ENCODE assay signal across 8 cellular contexts in genomic region chr20:18466574-18466893, GRCh38. TPM values are rescaled to one million over a fixed set of nuclear protein-coding genes. Genes with fewer than 3 reads are reported as not detected.
DNase-seq lines count a peak whose midpoint lies in the region; ATAC-seq and TF ChIP-seq lines count a peak whose summit lies in the region.

No MANE protein-coding gene starts in this region.

- TF ChIP-seq CTCF in MM.1S (IDR thresholded peaks at IDR 0.05; ENCODE audit: low read length): no peak

- H3K27ac ChIP-seq in CD8-positive, alpha-beta memory T cell (ENCODE audit: low read depth, low read length): peak overlapping the region; percentile 79
- no peak overlapping the region for H3K27ac ChIP-seq in MM.1S (ENCODE audit: low read length)
- peak overlapping the region; percentile 77 for H3K27ac ChIP-seq in naive thymus-derived CD4-positive, alpha-beta T cell (ENCODE audit: low read depth, low read length)

- H3K4me2 ChIP-seq in MM.1S (ENCODE audit: low read depth, low read length): peak overlapping the region; percentile 90

- no peaks in the 10 kb centered on the region for H3K9me2 ChIP-seq in MM.1S (replicated peaks; ENCODE audit: insufficient read depth, low read length)

- intact Hi-C loops in naive thymus-derived CD4-positive, alpha-beta T cell (cut with micrococcal nuclease): loop anchor here (2.0 to 10.0 kb wide), 4 partner anchors 54 to 1732 kb away; partner anchors contain the start of genes KAT14 (in 1 of the 2), PET117 (in 1 of the 2) and SNRPB2 (in 1 of the 2)

- H3K4me1 Mint-ChIP-seq in CD8-positive, alpha-beta memory T cell: peaks cover 28 to 46% (median 38%) of the 10 kb centered on the region in 3 donors
- peaks cover 20 to 24% of the 10 kb centered on the region in 2 donors for H3K4me1 Mint-ChIP-seq in effector memory CD8-positive, alpha-beta T cell (ENCODE audit: low read depth in 2 of 2)
- H3K4me1 Mint-ChIP-seq in naive thymus-derived CD4-positive, alpha-beta T cell: peaks cover 25 to 44% (median 37%) of the 10 kb centered on the region in 7 donors

- H3K27me3 ChIP-seq in CD8-positive, alpha-beta memory T cell (ENCODE audit: insufficient read depth, low read length, poor library complexity, severe bottlenecking): no peaks in the 10 kb centered on the region
- no peaks in the 10 kb centered on the region for H3K27me3 ChIP-seq in MM.1S (replicated peaks; ENCODE audit: insufficient read depth, low read length)
- no peaks in the 10 kb centered on the region for H3K27me3 ChIP-seq in naive thymus-derived CD4-positive, alpha-beta T cell (ENCODE audit: control insufficient read depth in 2 of 2, insufficient read depth in 2 of 2, low read length in 2 of 2)

- H3K79me2 ChIP-seq in MM.1S (ENCODE audit: low read length): peaks cover 26% of the 10 kb centered on the region

- H2AFZ ChIP-seq in MM.1S (ENCODE audit: low read length): peak overlapping the region; percentile 97

- DNase-seq in CD8-positive, alpha-beta memory T cell: no peak
- peak; percentile 9 for DNase-seq in MM.1S
- no peak for DNase-seq in effector memory CD8-positive, alpha-beta T cell
- DNase-seq in naive thymus-derived CD4-positive, alpha-beta T cell: no peak
- no peak for DNase-seq in D341Med (ENCODE audit: low spot score)
- no peak for DNase-seq in cortex of kidney (lab: John Stamatoyannopoulos, UW)
- no peak for DNase-seq in activated CD4-positive, alpha-beta T cell treated with anti-CD3 and anti-CD28 coated beads for 1 hour

- H3K9ac ChIP-seq in MM.1S (ENCODE audit: low read length): peak overlapping the region; percentile 79; the same call in 1 of the 2 replicates

- peaks cover 0 to 33% (median 0%) of the 10 kb centered on the region in 3 donors for H3K36me3 Mint-ChIP-seq in CD8-positive, alpha-beta memory T cell
- peaks cover 19% of the 10 kb centered on the region for H3K36me3 Mint-ChIP-seq in effector memory CD8-positive, alpha-beta T cell (ENCODE audit: insufficient read depth)
- peaks cover 0 to 12% (median 0%) of the 10 kb centered on the region in 5 donors for H3K36me3 Mint-ChIP-seq in naive thymus-derived CD4-positive, alpha-beta T cell

- H3K9me3 Mint-ChIP-seq in CD8-positive, alpha-beta memory T cell: no peaks in the 10 kb centered on the region
- no peaks in the 10 kb centered on the region for H3K9me3 Mint-ChIP-seq in effector memory CD8-positive, alpha-beta T cell
- H3K9me3 Mint-ChIP-seq in naive thymus-derived CD4-positive, alpha-beta T cell: no peaks in the 10 kb centered on the region

- CTCF ChIA-PET in CD8-positive, alpha-beta memory T cell (lab: Charles Lee): interaction anchor here (1.0 to 1.8 kb wide), 2 partner anchors 9 to 42 kb away, joined by 3 to 9 read pairs; partner anchors contain the start of gene SEC23B
- CTCF ChIA-PET in naive thymus-derived CD4-positive, alpha-beta T cell (lab: Charles Lee): interaction anchor here (1.2 to 1.7 kb wide), 2 partner anchors 31 to 40 kb away, joined by 5 to 9 read pairs; partner anchors contain the start of gene RBBP9

- H3K4me1 ChIP-seq in CD8-positive, alpha-beta memory T cell (ENCODE audit: insufficient read depth, low read length): peaks cover 11% of the 10 kb centered on the region
- H3K4me1 ChIP-seq in MM.1S (ENCODE audit: low read length): peaks cover 3% of the 10 kb centered on the region; the same call in 1 of the 2 replicates
- peaks cover 7 to 14% of the 10 kb centered on the region in 2 donors for H3K4me1 ChIP-seq in naive thymus-derived CD4-positive, alpha-beta T cell (ENCODE audit: control insufficient read depth in 2 of 2, insufficient read depth in 2 of 2, low read length in 2 of 2)

- no peaks in the 10 kb centered on the region for H4K20me1 ChIP-seq in MM.1S (ENCODE audit: insufficient read depth, low read length)

- no peaks in the 10 kb centered on the region for H3K9me3 ChIP-seq in CD8-positive, alpha-beta memory T cell (ENCODE audit: low read length)
- H3K9me3 ChIP-seq in MM.1S (replicated peaks; ENCODE audit: insufficient read depth, low read length): no peaks in the 10 kb centered on the region
- H3K9me3 ChIP-seq in naive thymus-derived CD4-positive, alpha-beta T cell (ENCODE audit: control insufficient read depth in 2 of 3, low read length in 3 of 3): no peaks in the 10 kb centered on the region

- no peaks in the 10 kb centered on the region for H3F3A ChIP-seq in MM.1S (ENCODE audit: insufficient read depth, low read length)

- H3K36me3 ChIP-seq in CD8-positive, alpha-beta memory T cell (ENCODE audit: insufficient read depth, low read length): peaks cover 8% of the 10 kb centered on the region
- no peaks in the 10 kb centered on the region for H3K36me3 ChIP-seq in MM.1S (replicated peaks; ENCODE audit: insufficient read depth, low read length)
- peaks cover 0 to 7% (median 0%) of the 10 kb centered on the region in 3 experiments for H3K36me3 ChIP-seq in naive thymus-derived CD4-positive, alpha-beta T cell (ENCODE audit: control insufficient read depth in 2 of 3, insufficient read depth in 3 of 3, low read length in 3 of 3)

- H3K27ac Mint-ChIP-seq in CD8-positive, alpha-beta memory T cell: peak overlapping the region; percentile 95 to 98 (median 98)
- peak overlapping the region; percentile 99 for H3K27ac Mint-ChIP-seq in effector memory CD8-positive, alpha-beta T cell
- H3K27ac Mint-ChIP-seq in naive thymus-derived CD4-positive, alpha-beta T cell: peak overlapping the region; percentile 93 to 99 (median 98)

- H3K4me3 Mint-ChIP-seq in CD8-positive, alpha-beta memory T cell: peak overlapping the region; percentile 87 to 97 (median 96)
- H3K4me3 Mint-ChIP-seq in effector memory CD8-positive, alpha-beta T cell: peak overlapping the region; percentile 90 to 97
- H3K4me3 Mint-ChIP-seq in naive thymus-derived CD4-positive, alpha-beta T cell: peak overlapping the region; percentile 89 to 99 (median 97)

- POLR2A ChIA-PET in CD8-positive, alpha-beta memory T cell (lab: Charles Lee): interaction anchor here (0.7 to 2.9 kb wide), 5 partner anchors 31 to 328 kb away, joined by 3 to 53 read pairs (median 9); partner anchors contain the start of genes RBBP9, SEC23B and ZNF133
- POLR2A ChIA-PET in naive thymus-derived CD4-positive, alpha-beta T cell (lab: Charles Lee): interaction anchor here (1.0 to 4.7 kb wide), 9 partner anchors 11 to 499 kb away, joined by 3 to 79 read pairs (median 5); partner anchors contain the start of genes MGME1, RBBP9, SEC23B and SNX5

- peak; percentile 36 for ATAC-seq in GM21528 (IDR thresholded peaks at IDR 0.05; ENCODE audit: low FRiP score, unreplicated experiment)
- peak; percentile 19 for ATAC-seq in effector memory CD8-positive, alpha-beta T cell (replicated peaks)
- ATAC-seq in naive thymus-derived CD4-positive, alpha-beta T cell: peak; percentile 15

- peak overlapping the region; percentile 91 for H3K4me3 ChIP-seq in CD8-positive, alpha-beta memory T cell (ENCODE audit: low read length)
- H3K4me3 ChIP-seq in MM.1S (ENCODE audit: low read length): peak overlapping the region; percentile 92
- H3K4me3 ChIP-seq in naive thymus-derived CD4-positive, alpha-beta T cell (ENCODE audit: low read length): peak overlapping the region; percentile 93

- H3K27me3 Mint-ChIP-seq in CD8-positive, alpha-beta memory T cell: peaks cover 0 to 3% of the 10 kb centered on the region in 2 donors
- no peaks in the 10 kb centered on the region for H3K27me3 Mint-ChIP-seq in effector memory CD8-positive, alpha-beta T cell
- no peaks in the 10 kb centered on the region for H3K27me3 Mint-ChIP-seq in naive thymus-derived CD4-positive, alpha-beta T cell

RNA-seq across cellular contexts. Expression of gene DZANK1, which starts 0.3 kb away (rescaled TPM):
- 1 to 10 TPM; 2.8 to 3.1 TPM for total RNA-seq in CD8-positive, alpha-beta memory T cell
- 1.7 TPM for polyA plus RNA-seq in CD8-positive, alpha-beta memory T cell
- total RNA-seq in naive thymus-derived CD4-positive, alpha-beta T cell: 1 to 10 TPM; 1.2 to 3.5 (median 2.9) TPM
- under 1 TPM; 0.34 to 0.79 TPM for polyA plus RNA-seq in naive thymus-derived CD4-positive, alpha-beta T cell

RNA-seq across cellular contexts. Expression of gene POLR3F, which starts 0.7 kb away (rescaled TPM):
- 10 to 100 TPM; 17.3 to 18.0 TPM for total RNA-seq in CD8-positive, alpha-beta memory T cell
- 8.2 TPM for polyA plus RNA-seq in CD8-positive, alpha-beta memory T cell
- 10 to 100 TPM in 3 of 5 experiments, 1 to 10 TPM in 2; 5.0 to 13.5 (median 11.5) TPM for total RNA-seq in naive thymus-derived CD4-positive, alpha-beta T cell
- 1 to 10 TPM; 8.9 to 9.3 TPM for polyA plus RNA-seq in naive thymus-derived CD4-positive, alpha-beta T cell

RNA-seq across cellular contexts. Expression of gene RBBP9, which starts 30.5 kb away (rescaled TPM):
- total RNA-seq in CD8-positive, alpha-beta memory T cell: 10 to 100 TPM; 18.1 to 20.4 TPM
- polyA plus RNA-seq in CD8-positive, alpha-beta memory T cell: 7.9 TPM
- 10 to 100 TPM in 1 of 5 experiments, 1 to 10 TPM in 4; 4.9 to 16.4 (median 6.1) TPM for total RNA-seq in naive thymus-derived CD4-positive, alpha-beta T cell
- 1 to 10 TPM; 6.9 to 8.1 TPM for polyA plus RNA-seq in naive thymus-derived CD4-positive, alpha-beta T cell

RNA-seq across cellular contexts. Expression of gene SEC23B, which starts 41.2 kb away (rescaled TPM):
- total RNA-seq in CD8-positive, alpha-beta memory T cell: 100 to 1,000 TPM; 103 to 105 TPM
- polyA plus RNA-seq in CD8-positive, alpha-beta memory T cell: 51.1 TPM
- 100 to 1,000 TPM in 1 of 5 experiments, 10 to 100 TPM in 4; 39.0 to 102 (median 40.9) TPM for total RNA-seq in naive thymus-derived CD4-positive, alpha-beta T cell
- polyA plus RNA-seq in naive thymus-derived CD4-positive, alpha-beta T cell: 10 to 100 TPM; 38.7 to 53.4 TPM
